10 cellular contexts compared by ENCODE assay signal in genomic region chr2:142119347-142119746, GRCh38. TPM values are rescaled to one million over a fixed set of nuclear protein-coding genes. Genes with fewer than 3 reads are reported as not detected.
"Had no signal": no experiment of that assay in that cellular context is flagged by ENCODE, and none has a peak within 500 bp of the region (broad histone marks: within the 10 kb centered on the region; RNA-seq: fewer than 3 reads in every experiment).

No MANE protein-coding gene starts in this region.

- H3K9me3 ChIP-seq: HAP-1 had no signal

- H3K27ac ChIP-seq: GM23248 had no signal

- DNase-seq: GM23248, GOT3, H7, H9, HCEC 1CT, HFFc6 had no signal

- H3K36me3 ChIP-seq: HAP-1 had no signal

- ATAC-seq: GM23338, HCT116 had no signal

- H3K4me3 ChIP-seq: GM23248, GM23338, HAP-1 had no signal

RNA-seq across cellular contexts. Expression of gene LRP1B, which starts 11.5 kb away (rescaled TPM):
- total RNA-seq: GM23248, H1, H9, HFFc6 had no signal
